ENCODE assay signal across 1 cellular context in genomic region chr2:120308038-120308910, GRCh38.
TF ChIP-seq lines count a peak whose summit lies in the region.

No MANE protein-coding gene starts in this region.

TF ChIP-seq in HepG2, 621 proteins besides CTCF, POLR2A, EP300 and RAD21:
- TF ChIP-seq RCOR2 (CRISPR knock-in tag; IDR thresholded peaks at IDR 0.05) (no peak), CREB1 (IDR thresholded peaks at IDR 0.05) (peak; percentile 74), CREB1 (CRISPR knock-in tag; IDR thresholded peaks at IDR 0.05) (no peak)
